Comparison of ENCODE assay signal across 8 cellular contexts in genomic region chr20:16434087-16434664, GRCh38.
DNase-seq lines count a peak whose midpoint lies in the region; ATAC-seq, FAIRE-seq and TF ChIP-seq lines count a peak whose summit lies in the region.

No MANE protein-coding gene starts in this region.

- H4K20me1 ChIP-seq in mammary epithelial cell (ENCODE audit: insufficient read depth, low read length), result no peaks in the 10 kb centered on the region

- no TSS peak for BruUV-seq in mammary epithelial cell (replicated peaks; lab: Mats Ljungman, UMichigan)

- dilution Hi-C loops in mammary epithelial cell (cut with HindIII; ENCODE audit: low sequenced_read_pairs), result no loop called here

- peak; percentile 35 to 64 for TF ChIP-seq RAD21 in liver (IDR thresholded peaks at IDR 0.05)

- peak; percentile 71 for TF ChIP-seq CTCF in AG04449 (IDR thresholded peaks at IDR 0.05; ENCODE audit: insufficient read depth, low read length, missing control alignments)
- TF ChIP-seq CTCF in mammary epithelial cell (conservative IDR thresholded peaks at IDR 0.05 in 1 of 2, IDR thresholded peaks at IDR 0.05 in 1 of 2; ENCODE audit: extremely low read depth in 1 of 2, insufficient read depth in 1 of 2, low read depth in 1 of 2, low read length in 2 of 2), result peak; percentile 73 to 77
- TF ChIP-seq CTCF in liver (IDR thresholded peaks at IDR 0.05; ENCODE audit: low read depth, low read length, missing input control), result peak; percentile 49

- H3K27ac Mint-ChIP-seq in T-cell, result no peak overlapping the region

- no peak overlapping the region for H3K9ac ChIP-seq in mammary epithelial cell (ENCODE audit: insufficient read depth, low read length)
- H3K9ac ChIP-seq in liver (ENCODE audit: low read depth in 1 of 2, low read length in 2 of 2), result no peak overlapping the region

- no peaks in the 10 kb centered on the region for H3K4me1 Mint-ChIP-seq in T-cell

- H3K4me1 ChIP-seq in mammary epithelial cell (ENCODE audit: insufficient read depth, low read length) (no peaks in the 10 kb centered on the region), liver (ENCODE audit: control insufficient read depth in 4 of 4, insufficient read depth in 4 of 4, low read length in 3 of 4) (no peaks in the 10 kb centered on the region)

- in situ Hi-C loops in mammary epithelial cell (cut with MboI; ENCODE audit: low sequenced_read_pairs in 2 of 2), result no loop called here

- FAIRE-seq in GM12892 (lab: Jason Lieb, UNC), result peak; percentile 74

- no peaks in the 10 kb centered on the region for H3K27me3 Mint-ChIP-seq in T-cell

- H3K79me2 ChIP-seq in mammary epithelial cell (ENCODE audit: insufficient read depth, low read length), result no peaks in the 10 kb centered on the region

- no peak overlapping the region for H3K4me3 ChIP-seq in AG04449 (ENCODE audit: low read depth, low read length)
- H3K4me3 ChIP-seq in mammary epithelial cell (replicated peaks in 1 of 3; ENCODE audit: insufficient read depth in 1 of 3, low read depth in 2 of 3, low read length in 3 of 3), result no peak overlapping the region
- H3K4me3 ChIP-seq in liver (ENCODE audit: low read depth in 1 of 3, low read length in 3 of 3), result no peak overlapping the region

- ATAC-seq in T-cell (replicated peaks in 1 of 4) (no peak), HG02970 (IDR thresholded peaks at IDR 0.05; ENCODE audit: low FRiP score, unreplicated experiment) (no peak)

- H2AFZ ChIP-seq in mammary epithelial cell (ENCODE audit: low read depth, low read length), result no peak overlapping the region

- H3K27me3 ChIP-seq in mammary epithelial cell (ENCODE audit: insufficient read depth, low read length), result no peaks in the 10 kb centered on the region
- no peaks in the 10 kb centered on the region for H3K27me3 ChIP-seq in liver (ENCODE audit: control insufficient read depth in 4 of 4, insufficient read depth in 4 of 4, low read length in 3 of 4)

- H3K4me2 ChIP-seq in mammary epithelial cell (ENCODE audit: insufficient read depth, low read depth, low read length), result no peak overlapping the region

- no peak for TF ChIP-seq POLR2A in GM12892 (IDR thresholded peaks at IDR 0.05; ENCODE audit: low read depth, low read length)

- no peak overlapping the region for H3K27ac ChIP-seq in mammary epithelial cell (ENCODE audit: insufficient read depth, low read depth, low read length)
- H3K27ac ChIP-seq in liver (ENCODE audit: low read depth in 1 of 2, low read length in 2 of 2), result no peak overlapping the region

- H3K9me3 Mint-ChIP-seq in T-cell, result peaks cover under 1 to 8% (median 5%) of the 10 kb centered on the region in 3 donors

- no peak overlapping the region for H3K4me3 Mint-ChIP-seq in T-cell

- WGBS in mammary epithelial cell (ENCODE audit: low coverage, missing lambda C conversion rate), result 65% methylated on average over 6 of the region's 10 CpGs
- 80% methylated on average over 10 of the region's 10 CpGs for WGBS in liver

- no peaks in the 10 kb centered on the region for H3K9me3 ChIP-seq in mammary epithelial cell (replicated peaks; ENCODE audit: insufficient read depth, low read length)
- H3K9me3 ChIP-seq in liver (ENCODE audit: control insufficient read depth in 4 of 4, low read length in 3 of 4), result no peaks in the 10 kb centered on the region

- CTCF ChIA-PET in AG04449 (lab: Yijun Ruan, JAX) (interaction anchor here (1.3 kb wide), 1 partner anchor 41 kb away, joined by 3 read pairs; no protein-coding TSS in a partner anchor), T-cell (lab: Charles Lee) (no interaction called here), mammary epithelial cell (lab: Charles Lee; ENCODE audit: low non-redundant PET) (no interaction called here)

- DNase-seq in AG04449 (ENCODE audit: low read depth, low spot score) (no peak), GM12892 (ENCODE audit: insufficient read length) (peak; percentile 9), HK-2 (ENCODE audit: unreplicated experiment) (peak; percentile 45), T-cell (peak in 24 of 34 experiments; percentile 0 to 38 (median 15)), mammary epithelial cell (peak; percentile 16)
- DNase-seq in stimulated activated CD8-positive, alpha-beta memory T cell treated with anti-CD3 and anti-CD28 coated beads, Interleukin-7, amount 100 ng/mL, for 48 hours (ENCODE audit: extremely low read depth in 1 of 2, low read depth in 1 of 2), result peak; percentile 17 to 25

- intact Hi-C loops in mammary epithelial cell (cut with micrococcal nuclease), result no loop called here

- H3K36me3 Mint-ChIP-seq in T-cell, result peaks cover 34% of the 10 kb centered on the region

- H3K36me3 ChIP-seq in mammary epithelial cell (ENCODE audit: insufficient read depth, low read length) (peaks cover 1% of the 10 kb centered on the region), liver (ENCODE audit: control insufficient read depth in 4 of 4, insufficient read depth in 3 of 4, low read depth in 1 of 4, low read length in 3 of 4) (peaks cover 0 to 2% (median under 1%) of the 10 kb centered on the region in 4 donors)

- POLR2A ChIA-PET in AG04449 (lab: Yijun Ruan, JAX) (no interaction called here), T-cell (lab: Charles Lee) (no interaction called here)

TF ChIP-seq in liver, 16 proteins besides CTCF, POLR2A, EP300 and RAD21:
- no peak for TF ChIP-seq TAF1 (conservative IDR thresholded peaks at IDR 0.05)
- no peak for TF ChIP-seq RXRA (IDR thresholded peaks at IDR 0.05)
- TF ChIP-seq HNF4G (IDR thresholded peaks at IDR 0.05), result no peak
- TF ChIP-seq MAX (IDR thresholded peaks at IDR 0.05), result no peak
- no peak for TF ChIP-seq NR2F2 (IDR thresholded peaks at IDR 0.05)
- TF ChIP-seq SP1 (IDR thresholded peaks at IDR 0.05), result no peak
- no peak for TF ChIP-seq REST (IDR thresholded peaks at IDR 0.05)
- no peak for TF ChIP-seq ATF3 (IDR thresholded peaks at IDR 0.05)
- no peak for TF ChIP-seq HNF4A (conservative IDR thresholded peaks at IDR 0.05)
- no peak for TF ChIP-seq JUND (IDR thresholded peaks at IDR 0.05)
